In the genomic region with DNA sequence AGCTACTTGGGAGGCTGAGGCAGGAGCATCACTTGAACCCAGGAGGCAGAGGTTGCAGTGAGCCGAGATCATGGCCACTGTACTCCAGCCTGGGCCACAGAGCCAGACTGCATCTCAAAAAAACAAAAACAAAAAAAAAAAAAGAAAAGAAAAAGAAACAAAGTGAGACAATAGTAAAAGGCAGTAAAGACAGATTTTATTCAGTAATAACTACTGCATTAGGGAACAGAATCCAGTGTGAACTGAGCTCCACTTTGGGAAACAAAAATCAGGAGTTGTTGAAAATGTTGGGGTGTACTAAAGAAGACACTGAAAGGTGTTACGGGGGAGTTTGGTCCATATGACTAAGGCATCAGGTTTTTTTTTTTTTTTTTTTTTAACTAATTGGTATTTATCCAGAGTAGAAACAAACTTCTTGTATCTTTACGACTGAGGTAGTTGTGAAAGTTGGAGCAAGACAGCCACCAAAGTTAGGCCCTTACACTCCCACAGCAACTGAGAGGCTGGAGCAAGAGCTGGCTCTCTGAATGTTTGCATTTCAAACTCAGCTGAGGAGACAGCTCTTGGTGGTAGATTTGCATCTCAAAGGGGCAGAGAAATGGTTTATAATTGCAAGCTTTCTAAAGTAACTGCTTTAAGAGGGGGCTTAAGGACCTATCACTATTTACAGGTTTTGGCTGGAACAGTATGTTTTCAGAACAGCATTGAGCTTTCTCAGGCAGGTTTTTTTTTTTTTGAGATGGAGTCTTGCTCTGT, we compare ENCODE assay signal across 18 cellular contexts. TPM values are rescaled to one million over a fixed set of nuclear protein-coding genes. Genes with fewer than 3 reads are reported as not detected.
A peak's percentile ranks its signal among the peaks of the same experiment; 100 is the strongest.
DNase-seq lines count a peak whose midpoint lies in the region; ATAC-seq, FAIRE-seq and TF ChIP-seq lines count a peak whose summit lies in the region.
"Had no signal": no experiment of that assay in that cellular context is flagged by ENCODE, and none has a peak within 500 bp of the region (broad histone marks: within the 10 kb centered on the region; RNA-seq: fewer than 3 reads in every experiment).

No MANE protein-coding gene starts in this region.

- H3K27me3 Mint-ChIP-seq in H9 (ENCODE audit: low read depth) (peaks cover 53% of the 10 kb centered on the region), endodermal cell (ENCODE audit: insufficient read depth) (peaks cover 42% of the 10 kb centered on the region)
- H3K27me3 Mint-ChIP-seq: CD4-positive, alpha-beta memory T cell had no signal

- H2BK5ac ChIP-seq in H9 (ENCODE audit: insufficient read length, low read length): no peak overlapping the region

- H3K79me2 ChIP-seq in H9 (ENCODE audit: insufficient read depth, low read length): no peaks in the 10 kb centered on the region
- H3K79me2 ChIP-seq in osteoblast (ENCODE audit: insufficient read depth, low read length): no peaks in the 10 kb centered on the region

- H3K4me1 ChIP-seq in A549: no peaks in the 10 kb centered on the region
- H3K4me1 ChIP-seq in H9 (ENCODE audit: insufficient read depth, low read length): no peaks in the 10 kb centered on the region; the same call in 1 of the 2 replicates
- no peaks in the 10 kb centered on the region for H3K4me1 ChIP-seq in endodermal cell (ENCODE audit: control insufficient read depth, insufficient read depth, low read length)
- H3K4me1 ChIP-seq in osteoblast (ENCODE audit: insufficient read depth, low read length): no peaks in the 10 kb centered on the region

- no peak overlapping the region for H2BK120ac ChIP-seq in H9 (ENCODE audit: low read depth, low read length, poor library complexity, severe bottlenecking)

- H3K9me3 ChIP-seq in A549 (peaks cover 99% of the 10 kb centered on the region), H9 (ENCODE audit: control insufficient read depth, low read depth, low read length) (no peaks in the 10 kb centered on the region), endodermal cell (ENCODE audit: control insufficient read depth, low read length) (peaks cover 18% of the 10 kb centered on the region), osteoblast (ENCODE audit: low read depth, low read length) (peaks cover 9% of the 10 kb centered on the region)

- H2BK15ac ChIP-seq in H9 (ENCODE audit: low read depth, low read length): no peak overlapping the region

- H3T11ph ChIP-seq in H9 (ENCODE audit: low read length): no peak overlapping the region

- DNase-seq in A549 (ENCODE audit: low read depth in 1 of 2, low spot score in 1 of 2) (no peak), H9 (peak; percentile 49), endodermal cell (peak; percentile 52), osteoblast (ENCODE audit: insufficient read length, low spot score, missing footprints) (peak; percentile 31), T-helper 1 cell (no peak), SHP77 (lab: John Stamatoyannopoulos, UW) (no peak), medulla oblongata (ENCODE audit: extremely low spot score) (no peak)
- DNase-seq: CD4-positive, alpha-beta memory T cell; DMS79 treated with DMSO at 0.1 percent for 48 hours; GM23248; HCEC 1CT; HFFc6 had no signal

- no peak overlapping the region for H4K91ac ChIP-seq in H9 (ENCODE audit: insufficient read length, low read depth, low read length)

- H3K36me3 ChIP-seq in endodermal cell (ENCODE audit: control insufficient read depth, insufficient read depth, low read length) (peaks cover 28% of the 10 kb centered on the region), osteoblast (ENCODE audit: insufficient read depth, low read length) (peaks cover 16% of the 10 kb centered on the region)

- H3K9ac ChIP-seq in H9 (ENCODE audit: extremely low read depth, insufficient read length, low read length) (no peak overlapping the region), endodermal cell (ENCODE audit: extremely low read depth, low read length, poor library complexity, severe bottlenecking) (no peak overlapping the region)
- H3K9ac ChIP-seq: BLaER1, GM23248, KMS-11 had no signal

- H4K20me1 ChIP-seq in H9 (ENCODE audit: control insufficient read depth, insufficient read depth, insufficient read length) (no peaks in the 10 kb centered on the region), osteoblast (ENCODE audit: insufficient read depth, low read length) (no peaks in the 10 kb centered on the region)
- H4K20me1 ChIP-seq: BLaER1 had no signal

- no peak for ATAC-seq in A549
- ATAC-seq: GM12878 had no signal

- TF ChIP-seq POLR2A in A549 (IDR thresholded peaks at IDR 0.05; ENCODE audit: low read length): no peak

- H2BK12ac ChIP-seq in H9 (ENCODE audit: insufficient read length, low read depth, low read length): no peak overlapping the region

- TF ChIP-seq RAD21 in A549 (conservative IDR thresholded peaks at IDR 0.05 in 1 of 2, IDR thresholded peaks at IDR 0.05 in 1 of 2): no peak

- CTCF ChIA-PET in A549 (lab: Yijun Ruan, JAX): interaction anchor here (2.0 kb wide), 1 partner anchor 11 kb away, joined by 4 read pairs; no protein-coding TSS in a partner anchor

- no peak overlapping the region for H4K5ac ChIP-seq in H9 (ENCODE audit: insufficient read length, low read depth, low read length)

- POLR2A ChIA-PET in A549 (lab: Yijun Ruan, JAX): no interaction called here

- no peak overlapping the region for H3K23ac ChIP-seq in H9 (ENCODE audit: insufficient read length, low read depth, low read length)

- no peak for TF ChIP-seq EP300 in A549 (IDR thresholded peaks at IDR 0.05)

- peak; percentile 67 for FAIRE-seq in A549 (lab: Jason Lieb, UNC)
- FAIRE-seq: GM12878 had no signal

- H3K4me3 ChIP-seq in A549: no peak overlapping the region
- no peak overlapping the region for H3K4me3 ChIP-seq in endodermal cell (ENCODE audit: low read length)
- H3K4me3 ChIP-seq in osteoblast (ENCODE audit: insufficient read depth, low read length): no peak overlapping the region
- H3K4me3 ChIP-seq: BLaER1, GM12878, GM23248 had no signal

- H3K4ac ChIP-seq in H9 (ENCODE audit: low read depth, low read length): no peak overlapping the region

- H4K8ac ChIP-seq in H9 (replicated peaks; ENCODE audit: insufficient read length, low read depth, low read length): no peak overlapping the region

- H3K27ac ChIP-seq in A549: no peak overlapping the region
- H3K27ac ChIP-seq in H9 (ENCODE audit: insufficient read length, low read depth, low read length): no peak overlapping the region
- no peak overlapping the region for H3K27ac ChIP-seq in endodermal cell (ENCODE audit: low read depth, low read length)
- H3K27ac ChIP-seq in osteoblast (ENCODE audit: low read depth, low read length): no peak overlapping the region
- H3K27ac ChIP-seq: 22Rv1, BLaER1, GM23248, HL-60, KMS-11 had no signal

- peaks cover 3 to 6% of the 10 kb centered on the region in 2 experiments; a peak in 3 of 5 replicates for H3K9me3 Mint-ChIP-seq in H9
- peaks cover 15% of the 10 kb centered on the region for H3K9me3 Mint-ChIP-seq in endodermal cell

- H3K79me1 ChIP-seq in H9 (ENCODE audit: insufficient read depth, low read depth, low read length, poor library complexity, severe bottlenecking): no peaks in the 10 kb centered on the region

- 48% methylated on average over 3 of the region's 3 CpGs for WGBS in A549 (ENCODE audit: missing lambda C conversion rate)
- no CpG with 5 or more reads among the region's 3 CpGs for WGBS in H9 (ENCODE audit: extremely low coverage, insufficient read length, low lambda C conversion rate)
- 84 to 100% methylated on average over 1 to 3 of the region's 3 CpGs for WGBS in endodermal cell (ENCODE audit: insufficient coverage in 1 of 2, insufficient read length in 1 of 2), 2 experiments

- H3K4me3 Mint-ChIP-seq in H9 (no peak overlapping the region; a peak in 2 of 5 replicates), endodermal cell (no peak overlapping the region)
- H3K4me3 Mint-ChIP-seq: CD14-positive monocyte; CD4-positive, alpha-beta memory T cell; HFFc6 had no signal

- peaks cover 31 to 39% (median 38%) of the 10 kb centered on the region in 3 experiments for H3K36me3 Mint-ChIP-seq in H9 (ENCODE audit: insufficient read depth in 1 of 3, low read depth in 3 of 3)
- H3K36me3 Mint-ChIP-seq in endodermal cell (ENCODE audit: low read depth): peaks cover 38% of the 10 kb centered on the region

- H3K14ac ChIP-seq in H9 (ENCODE audit: insufficient read depth, low read length): no peak overlapping the region

- no peak overlapping the region for H2BK20ac ChIP-seq in H9 (ENCODE audit: low read depth, low read length, poor library complexity, severe bottlenecking)

- H3K23me2 ChIP-seq in H9 (ENCODE audit: insufficient read length, low read depth, low read length, poor library complexity, severe bottlenecking): peaks cover 7% of the 10 kb centered on the region

- H2AFZ ChIP-seq in H9 (ENCODE audit: low read length) (no peak overlapping the region), osteoblast (ENCODE audit: low read length) (no peak overlapping the region)
- H2AFZ ChIP-seq: GM23248 had no signal

- H3K27me3 ChIP-seq in H9 (ENCODE audit: insufficient read depth, low read length) (peaks cover 11% of the 10 kb centered on the region; the same call in 1 of the 2 replicates), endodermal cell (ENCODE audit: control insufficient read depth, insufficient read depth, low read length, poor library complexity, severe bottlenecking) (no peaks in the 10 kb centered on the region), osteoblast (ENCODE audit: insufficient read depth, low read length) (no peaks in the 10 kb centered on the region)
- H3K27me3 ChIP-seq: BLaER1 had no signal

- H2AK5ac ChIP-seq in H9 (ENCODE audit: insufficient read length, low read length): no peak overlapping the region

- H3K4me2 ChIP-seq in A549 (no peak overlapping the region), H9 (ENCODE audit: insufficient read depth, insufficient read length, low read length) (no peak overlapping the region), osteoblast (ENCODE audit: insufficient read depth, low read length) (no peak overlapping the region)
- H3K4me2 ChIP-seq: BLaER1, KMS-11 had no signal

- no peak overlapping the region for H3K56ac ChIP-seq in H9 (ENCODE audit: insufficient read length, low read depth, low read length)

- H3K18ac ChIP-seq in H9 (ENCODE audit: insufficient read length, low read depth, low read length): no peak overlapping the region

- H3K27ac Mint-ChIP-seq in H9: peak overlapping the region in 2 of 3 experiments; percentile 66 to 76; a peak in 3 of 7 replicates
- H3K27ac Mint-ChIP-seq in endodermal cell: no peak overlapping the region
- H3K27ac Mint-ChIP-seq: CD14-positive monocyte; CD4-positive, alpha-beta memory T cell; HFFc6 had no signal

- H3K4me1 Mint-ChIP-seq in H9 (peaks cover 18 to 29% of the 10 kb centered on the region in 2 experiments), endodermal cell (peaks cover 1% of the 10 kb centered on the region)

- TF ChIP-seq CTCF in A549 (IDR thresholded peaks at IDR 0.05) (no peak), H9 (conservative IDR thresholded peaks at IDR 0.05) (no peak), endodermal cell (conservative IDR thresholded peaks at IDR 0.05) (no peak), osteoblast (IDR thresholded peaks at IDR 0.05; ENCODE audit: extremely low read depth, low read depth, low read length) (no peak)

RNA-seq across cellular contexts. Expression of a gene that starts 24.2 kb away (rescaled TPM):
- 5.9 and 6.4 TPM in 2 replicates for polyA plus RNA-seq in A549 (2011; rRNA removed)
- 2.4 and 2.7 TPM in 2 replicates for polyA plus RNA-seq in A549 (2012; cell fraction: cytosol; rRNA removed)
- polyA plus RNA-seq in A549 (2012; cell fraction: nucleus; rRNA removed): 5.0 and 6.2 TPM in 2 replicates
- 5.8 to 6.8 TPM (median 6.0 TPM) in 3 replicates for polyA plus RNA-seq in A549 (2017; fragmentation: RNase III; extraction: RNeasy Plus Mini Kit Qiagen cat#74134 plus additional on column Dnase treatment)
- polyA minus RNA-seq in A549 (2011; rRNA and poly(A)+ RNA removed): 6.1 and 6.5 TPM in 2 replicates
- total RNA-seq in H9 (2021): 24.3 and 27.5 TPM in 2 replicates
- total RNA-seq in endodermal cell: 10 to 100 TPM; 21.6 to 24.0 TPM
- polyA plus RNA-seq in endodermal cell (2013, experiment 1 of 2): 13.6 TPM
- polyA plus RNA-seq in endodermal cell (2013, experiment 2 of 2): 12.9 TPM
- total RNA-seq in osteoblast: 3.6 and 4.7 TPM in 2 replicates

RNA-seq across cellular contexts. Expression of a gene that starts 40.1 kb away (rescaled TPM):
- polyA plus RNA-seq in A549 (2011; rRNA removed): 9.0 and 9.2 TPM in 2 replicates
- 2.1 and 2.3 TPM in 2 replicates for polyA plus RNA-seq in A549 (2012; cell fraction: cytosol; rRNA removed)
- 5.0 and 6.0 TPM in 2 replicates for polyA plus RNA-seq in A549 (2012; cell fraction: nucleus; rRNA removed)
- polyA plus RNA-seq in A549 (2017; fragmentation: RNase III; extraction: RNeasy Plus Mini Kit Qiagen cat#74134 plus additional on column Dnase treatment): 8.3 to 9.2 TPM (median 8.4 TPM) in 3 replicates
- 4.8 and 6.9 TPM in 2 replicates for polyA minus RNA-seq in A549 (2011; rRNA and poly(A)+ RNA removed)
- 10.1 and 10.8 TPM in 2 replicates for total RNA-seq in H9 (2021)
- 10 to 100 TPM; 14.5 to 22.5 TPM for total RNA-seq in endodermal cell
- polyA plus RNA-seq in endodermal cell (2013, experiment 1 of 2): 17.8 TPM
- 15.4 TPM for polyA plus RNA-seq in endodermal cell (2013, experiment 2 of 2)
- total RNA-seq in osteoblast: 19.2 and 24.2 TPM in 2 replicates

Comparison
In these comparisons a context has a peak if more than half of its experiments do, and no peak if none do; other contexts are left out.
1. DNase-seq: peak in H9 (single experiment), endodermal cell (single experiment) and osteoblast (single experiment); none in A549 (0 of 2), T-helper 1 cell (0 of 5), SHP77 (0 of 2) and medulla oblongata (single experiment).